In genomic region chr5:1799602-1800469, GRCh38 we compare ENCODE assay signal across 8 cellular contexts. TPM values are rescaled to one million over a fixed set of nuclear protein-coding genes. Genes with fewer than 3 reads are reported as not detected.
DNase-seq lines count a peak whose midpoint lies in the region; ATAC-seq and TF ChIP-seq lines count a peak whose summit lies in the region.

TSS of gene MRPL36 (minus strand) at chr5:1799837. CDS start at chr5:1798935, 902 bp downstream.

- intact Hi-C loops in PC-3 (cut with micrococcal nuclease): loop anchor here (2.0 kb wide), 1 partner anchor 27 kb away; no protein-coding TSS in a partner anchor

- H3K79me2 ChIP-seq in PC-3 (ENCODE audit: low read length): peaks cover 79% of the 10 kb centered on the region

- POLR2A ChIA-PET in PC-3 (lab: Charles Lee; ENCODE audit: unreplicated experiment): no interaction called here

- no peaks in the 10 kb centered on the region for H3K9me3 ChIP-seq in PC-3 (ENCODE audit: low read length)

- no peaks in the 10 kb centered on the region for H3K9me2 ChIP-seq in PC-3 (replicated peaks; ENCODE audit: low read length)

- H3K27ac ChIP-seq in PC-3 (ENCODE audit: low read length): peak within 1 kb of the TSS; percentile 59

- BruUV-seq in PC-3 (replicated peaks; lab: Mats Ljungman, UMichigan): TSS peak; percentile 43

- H3K4me2 ChIP-seq in PC-3 (ENCODE audit: low read length): peak within 1 kb of the TSS; percentile 95

- peak within 1 kb of the TSS; percentile 82 for H2AFZ ChIP-seq in PC-3 (ENCODE audit: low read length)

- H3K4me1 ChIP-seq in PC-3 (ENCODE audit: insufficient read depth, low read length): peaks cover 30% of the 10 kb centered on the region

- in situ Hi-C loops in KBM-7 (cut with MboI; ENCODE audit: low pct_unique_long_range_greater_than_20kb, low sequenced_read_pairs): no loop called here

- peak within 1 kb of the TSS; percentile 97 for H3K4me3 ChIP-seq in PC-3 (ENCODE audit: low read length)
- peak within 1 kb of the TSS; percentile 76 for H3K4me3 ChIP-seq in epithelial cell of esophagus (ENCODE audit: low read length)

- ATAC-seq in GM21528 (IDR thresholded peaks at IDR 0.05; ENCODE audit: low FRiP score, unreplicated experiment): peak; percentile 57
- ATAC-seq in PC-3: peak; percentile 75

- TF ChIP-seq CTCF in PC-3 (conservative IDR thresholded peaks at IDR 0.05; ENCODE audit: low read depth, low read length): no peak
- TF ChIP-seq CTCF in epithelial cell of esophagus (IDR thresholded peaks at IDR 0.05; ENCODE audit: insufficient read depth, low read depth, low read length, missing control alignments): no peak

- H3K9ac ChIP-seq in PC-3 (ENCODE audit: low read length): peak within 1 kb of the TSS; percentile 97

- H3K36me3 ChIP-seq in PC-3 (ENCODE audit: low read depth, low read length): peaks cover 39% of the 10 kb centered on the region

- DNase-seq in D341Med (ENCODE audit: low spot score) (peak; percentile 96), KBM-7 (peak; percentile 89), PC-3 (peak; percentile 92), activated T-cell treated with anti-CD3 and anti-CD28 coated beads for 4 hours (peak; percentile 92), epithelial cell of esophagus (ENCODE audit: low read depth) (peak; percentile 94), middle frontal gyrus (ENCODE audit: extremely low spot score, low spot score) (peak; percentile 83)
- peak; percentile 83 to 91 for DNase-seq in stimulated activated CD8-positive, alpha-beta memory T cell treated with anti-CD3 and anti-CD28 coated beads, Interleukin-2, amount 100 ng/mL, for 1 hour (ENCODE audit: low read depth in 2 of 2)

- H3K27me3 ChIP-seq in PC-3 (ENCODE audit: low read length): no peaks in the 10 kb centered on the region

- H4K20me1 ChIP-seq in PC-3 (ENCODE audit: low read length): peaks cover 12% of the 10 kb centered on the region; the same call in 1 of the 2 replicates

- CTCF ChIA-PET in PC-3 (lab: Charles Lee): interaction anchor here (0.6 to 0.8 kb wide), 2 partner anchors 27 to 59 kb away, joined by 3 to 7 read pairs; no protein-coding TSS in a partner anchor

- no peaks in the 10 kb centered on the region for H3F3A ChIP-seq in PC-3 (ENCODE audit: low read length, unreplicated experiment)

RNA-seq across cellular contexts. Expression of gene MRPL36, which starts in this region (rescaled TPM):
- total RNA-seq in PC-3 (2014; rRNA removed): 91.9 and 116 TPM in 2 replicates

Comparison
In these comparisons a context has a peak if more than half of its experiments do, and no peak if none do; other contexts are left out.
1. Peak in every context shown above with its lines: DNase-seq, ATAC-seq, H3K4me3 ChIP-seq and H3K27ac ChIP-seq.